ENCODE assay signal across 1 cellular context in the genomic region with DNA sequence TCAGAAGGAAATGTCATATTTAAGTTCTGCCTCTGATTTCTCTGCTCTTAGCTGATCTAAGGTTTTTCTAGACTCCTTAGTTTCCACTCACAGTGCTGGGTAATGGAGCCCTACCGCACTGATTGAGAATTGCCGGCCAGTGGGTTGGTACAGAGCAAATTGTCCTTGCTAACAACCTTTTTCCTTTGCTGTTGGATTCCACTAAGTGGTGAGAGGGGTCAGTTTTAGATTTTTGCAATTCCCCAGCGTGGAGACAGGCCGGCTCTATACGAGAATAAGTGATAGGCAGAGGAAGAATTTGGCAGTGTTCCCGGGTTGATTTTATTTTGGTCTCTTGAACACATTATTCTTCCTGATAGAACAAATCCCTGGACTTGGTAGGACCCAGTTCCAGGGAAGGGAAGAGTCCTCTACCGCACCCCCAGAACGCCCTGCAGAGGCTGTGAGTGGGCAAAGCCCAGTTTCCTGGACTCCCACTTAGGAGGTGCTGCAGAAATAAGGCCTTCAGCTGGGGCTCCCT.
TF ChIP-seq lines count a peak whose summit lies in the region.

No MANE protein-coding gene starts in this region.

TF ChIP-seq in HepG2, 621 proteins besides CTCF, POLR2A, EP300 and RAD21 (continued from another document):
- TF ChIP-seq, protein P1, sequence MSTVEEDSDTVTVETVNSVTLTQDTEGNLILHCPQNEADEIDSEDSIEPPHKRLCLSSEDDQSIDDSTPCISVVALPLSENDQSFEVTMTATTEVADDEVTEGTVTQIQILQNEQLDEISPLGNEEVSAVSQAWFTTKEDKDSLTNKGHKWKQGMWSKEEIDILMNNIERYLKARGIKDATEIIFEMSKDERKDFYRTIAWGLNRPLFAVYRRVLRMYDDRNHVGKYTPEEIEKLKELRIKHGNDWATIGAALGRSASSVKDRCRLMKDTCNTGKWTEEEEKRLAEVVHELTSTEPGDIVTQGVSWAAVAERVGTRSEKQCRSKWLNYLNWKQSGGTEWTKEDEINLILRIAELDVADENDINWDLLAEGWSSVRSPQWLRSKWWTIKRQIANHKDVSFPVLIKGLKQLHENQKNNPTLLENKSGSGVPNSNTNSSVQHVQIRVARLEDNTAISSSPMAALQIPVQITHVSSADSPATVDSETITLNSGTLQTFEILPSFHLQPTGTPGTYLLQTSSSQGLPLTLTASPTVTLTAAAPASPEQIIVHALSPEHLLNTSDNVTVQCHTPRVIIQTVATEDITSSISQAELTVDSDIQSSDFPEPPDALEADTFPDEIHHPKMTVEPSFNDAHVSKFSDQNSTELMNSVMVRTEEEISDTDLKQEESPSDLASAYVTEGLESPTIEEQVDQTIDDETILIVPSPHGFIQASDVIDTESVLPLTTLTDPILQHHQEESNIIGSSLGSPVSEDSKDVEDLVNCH (CRISPR knock-in tag; IDR thresholded peaks at IDR 0.05) = no peak
- TF ChIP-seq GATAD2A (CRISPR knock-in tag; IDR thresholded peaks at IDR 0.05) = 0 out of 2 replicates have a peak, but pooled peaks have one; percentile 17
